15 cellular contexts compared by ENCODE assay signal in genomic region chr4:2092653-2093000, GRCh38. TPM values are rescaled to one million over a fixed set of nuclear protein-coding genes. Genes with fewer than 3 reads are reported as not detected.
"Had no signal": no experiment of that assay in that cellular context is flagged by ENCODE, and none has a peak within 500 bp of the region (broad histone marks: within the 10 kb centered on the region; RNA-seq: fewer than 3 reads in every experiment).

No MANE protein-coding gene starts in this region.

- H3K27ac Mint-ChIP-seq: activated naive CD4-positive, alpha-beta T cell treated with anti-CD3 and anti-CD28 coated beads, Interleukin-2, amount 50 U/mL, for 24 hours; activated T-cell treated with anti-CD3 and anti-CD28 coated beads, Interleukin-2, amount 50 U/mL, for 72 hours had no signal

- H3K27me3 Mint-ChIP-seq: activated naive CD4-positive, alpha-beta T cell treated with anti-CD3 and anti-CD28 coated beads, Interleukin-2, amount 50 U/mL, for 24 hours had no signal

- H3K36me3 ChIP-seq: ascending aorta, left lung, right atrium auricular region had no signal

- H3K9me3 Mint-ChIP-seq: activated T-cell treated with anti-CD3 and anti-CD28 coated beads, Interleukin-2, amount 50 U/mL, for 72 hours had no signal

- H3K4me1 ChIP-seq: ascending aorta, left lung, parathyroid adenoma, right atrium auricular region had no signal

- H3K9ac ChIP-seq: parathyroid adenoma had no signal

- H3K27ac ChIP-seq: ascending aorta, epithelial cell of prostate, left lung, parathyroid adenoma, right atrium auricular region, SK-N-MC, tibial nerve had no signal

- H3K4me3 ChIP-seq: ascending aorta, left lung, right atrium auricular region, SK-N-MC, tibial nerve had no signal

- H3K27me3 ChIP-seq: ascending aorta, left lung, right atrium auricular region, tibial nerve had no signal

- H3K4me1 Mint-ChIP-seq: activated naive CD4-positive, alpha-beta T cell treated with anti-CD3 and anti-CD28 coated beads, Interleukin-2, amount 50 U/mL, for 24 hours had no signal

- DNase-seq: activated CD4-positive, alpha-beta T cell treated with anti-CD3 and anti-CD28 coated beads for 48 hours; activated CD4-positive, CD25-positive, alpha-beta regulatory T cell; activated gamma-delta T cell; activated T-cell treated with anti-CD3 and anti-CD28 coated beads, Interleukin-2, amount 50 U/mL, for 72 hours; kidney; stimulated activated naive CD8-positive, alpha-beta T cell treated with anti-CD3 and anti-CD28 coated beads, Interleukin-15, Interleukin-2, amounts not matched to agents 100 U/mL and 50 U/mL, for 24 hours; T1000 had no signal

- H3K4me3 Mint-ChIP-seq: activated naive CD4-positive, alpha-beta T cell treated with anti-CD3 and anti-CD28 coated beads, Interleukin-2, amount 50 U/mL, for 24 hours; activated T-cell treated with anti-CD3 and anti-CD28 coated beads, Interleukin-2, amount 50 U/mL, for 72 hours had no signal

RNA-seq across cellular contexts. Expression of gene NAT8L, which starts 33.5 kb away (rescaled TPM):
- total RNA-seq: ascending aorta had no signal
